In genomic region chr15:60585743-60586708, GRCh38 we compare ENCODE assay signal across 9 cellular contexts.
DNase-seq lines count a peak whose midpoint lies in the region; ATAC-seq, FAIRE-seq and TF ChIP-seq lines count a peak whose summit lies in the region.
"Had no signal": no experiment of that assay in that cellular context is flagged by ENCODE, and none has a peak within 500 bp of the region (broad histone marks: within the 10 kb centered on the region; RNA-seq: fewer than 3 reads in every experiment).

No MANE protein-coding gene starts in this region.

- no peak overlapping the region for H3K4me3 Mint-ChIP-seq in stimulated activated memory B cell treated with anti-CD40 and anti-IgM and Interleukin-4, amounts not matched to agents 10 μg/mL and 1 μg/mL and 100 μg/mL, for 72 hours

- DNase-seq in AG08396 (ENCODE audit: low spot score): peak; percentile 77
- peak; percentile 13 for DNase-seq in GM12891 (ENCODE audit: insufficient read length, low spot score)
- DNase-seq in NCI-H1417 (lab: John Stamatoyannopoulos, UW): peak; percentile 60 to 88 (median 66)
- peak; percentile 67 for DNase-seq in bronchial epithelial cell (ENCODE audit: low read depth)
- peak; percentile 65 for DNase-seq in islet precursor cell

- H3K36me3 ChIP-seq in SU-DHL-6 (ENCODE audit: low read length) (no peaks in the 10 kb centered on the region), bronchial epithelial cell (ENCODE audit: control insufficient read depth, insufficient read depth, low read length) (no peaks in the 10 kb centered on the region)

- H3K27ac Mint-ChIP-seq in stimulated activated memory B cell treated with anti-CD40 and anti-IgM and Interleukin-4, amounts not matched to agents 10 μg/mL and 1 μg/mL and 100 μg/mL, for 72 hours: peak overlapping the region; percentile 47

- H4K20me1 ChIP-seq in SU-DHL-6 (ENCODE audit: low read depth, low read length): no peaks in the 10 kb centered on the region

- TF ChIP-seq POLR2A in GM12891 (IDR thresholded peaks at IDR 0.05; ENCODE audit: low read depth, low read length): no peak

- H3K36me3 Mint-ChIP-seq in stimulated activated memory B cell treated with anti-CD40 and anti-IgM and Interleukin-4, amounts not matched to agents 10 μg/mL and 1 μg/mL and 100 μg/mL, for 72 hours: no peaks in the 10 kb centered on the region

- peak; percentile 71 for ATAC-seq in stimulated activated memory B cell treated with anti-CD40 and anti-IgM and Interleukin-4, amounts not matched to agents 10 μg/mL and 1 μg/mL and 100 μg/mL, for 72 hours
- no peak for ATAC-seq in HG03045 (IDR thresholded peaks at IDR 0.05; ENCODE audit: unreplicated experiment)

- peaks cover 10% of the 10 kb centered on the region for H3K27me3 Mint-ChIP-seq in stimulated activated memory B cell treated with anti-CD40 and anti-IgM and Interleukin-4, amounts not matched to agents 10 μg/mL and 1 μg/mL and 100 μg/mL, for 72 hours

- H3K79me2 ChIP-seq in SU-DHL-6 (ENCODE audit: insufficient read depth, low read length): no peaks in the 10 kb centered on the region

- FAIRE-seq in GM12891 (lab: Jason Lieb, UNC) (peak; percentile 74), bronchial epithelial cell (lab: Jason Lieb, UNC) (no peak)

- no peak overlapping the region for H3K9ac ChIP-seq in SU-DHL-6 (ENCODE audit: low read length)

- H3K27me3 ChIP-seq in SU-DHL-6 (ENCODE audit: low read length) (no peaks in the 10 kb centered on the region), bronchial epithelial cell (ENCODE audit: control insufficient read depth, insufficient read depth, low read length) (no peaks in the 10 kb centered on the region)

- no peaks in the 10 kb centered on the region for H3K9me3 Mint-ChIP-seq in stimulated activated memory B cell treated with anti-CD40 and anti-IgM and Interleukin-4, amounts not matched to agents 10 μg/mL and 1 μg/mL and 100 μg/mL, for 72 hours

- H3F3A ChIP-seq in SU-DHL-6 (ENCODE audit: insufficient read depth): no peaks in the 10 kb centered on the region

- H3K4me2 ChIP-seq in SU-DHL-6 (ENCODE audit: low read depth, low read length, poor library complexity, severe bottlenecking): peak overlapping the region; percentile 18

- H3K4me3 ChIP-seq in SU-DHL-6 (ENCODE audit: insufficient read depth, low read length, poor library complexity, severe bottlenecking) (no peak overlapping the region), bronchial epithelial cell (ENCODE audit: low read depth, low read length) (no peak overlapping the region)
- H3K4me3 ChIP-seq: skin epidermis had no signal

- peak overlapping the region; percentile 92 for H2AFZ ChIP-seq in SU-DHL-6 (ENCODE audit: low read depth, low read length, severe bottlenecking)

- H3K27ac ChIP-seq in SU-DHL-6 (ENCODE audit: low read depth, low read length): no peak overlapping the region

- H3K9me3 ChIP-seq in SU-DHL-6 (ENCODE audit: insufficient read depth, low read length): no peaks in the 10 kb centered on the region

- TF ChIP-seq CTCF in SU-DHL-6 (IDR thresholded peaks at IDR 0.05; ENCODE audit: insufficient read depth, low read length, poor library complexity, severe bottlenecking) (peak; percentile 87), bronchial epithelial cell (IDR thresholded peaks at IDR 0.05; ENCODE audit: insufficient read depth, low read length, severe bottlenecking) (peak; percentile 65)

- H3K4me1 Mint-ChIP-seq in stimulated activated memory B cell treated with anti-CD40 and anti-IgM and Interleukin-4, amounts not matched to agents 10 μg/mL and 1 μg/mL and 100 μg/mL, for 72 hours: peaks cover 46% of the 10 kb centered on the region

- no peaks in the 10 kb centered on the region for H3K9me2 ChIP-seq in SU-DHL-6 (replicated peaks; ENCODE audit: insufficient read depth, low read length)

TF ChIP-seq in GM12891, 5 proteins besides CTCF, POLR2A, EP300 and RAD21:
- TF ChIP-seq PAX5 (IDR thresholded peaks at IDR 0.05; ENCODE audit: insufficient read depth, low read length, severe bottlenecking): no peak
- no peak for TF ChIP-seq TAF1 (IDR thresholded peaks at IDR 0.05; ENCODE audit: low read depth, low read length)
- TF ChIP-seq POLR2AphosphoS5 (IDR thresholded peaks at IDR 0.05; ENCODE audit: low read depth, low read length): no peak
- TF ChIP-seq POU2F2 (IDR thresholded peaks at IDR 0.05; ENCODE audit: low read depth, low read length): no peak
- no peak for TF ChIP-seq SPI1 (IDR thresholded peaks at IDR 0.05; ENCODE audit: low read depth, low read length)

Comparison
In these comparisons a context has a peak if more than half of its experiments do, and no peak if none do; other contexts are left out.
1. DNase-seq: peak in every context shown above with its lines; median percentile 77 in AG08396; 67 in bronchial epithelial cell; 66 in NCI-H1417; 65 in islet precursor cell; 13 in GM12891.